1 cellular context compared by ENCODE assay signal in the genomic region with DNA sequence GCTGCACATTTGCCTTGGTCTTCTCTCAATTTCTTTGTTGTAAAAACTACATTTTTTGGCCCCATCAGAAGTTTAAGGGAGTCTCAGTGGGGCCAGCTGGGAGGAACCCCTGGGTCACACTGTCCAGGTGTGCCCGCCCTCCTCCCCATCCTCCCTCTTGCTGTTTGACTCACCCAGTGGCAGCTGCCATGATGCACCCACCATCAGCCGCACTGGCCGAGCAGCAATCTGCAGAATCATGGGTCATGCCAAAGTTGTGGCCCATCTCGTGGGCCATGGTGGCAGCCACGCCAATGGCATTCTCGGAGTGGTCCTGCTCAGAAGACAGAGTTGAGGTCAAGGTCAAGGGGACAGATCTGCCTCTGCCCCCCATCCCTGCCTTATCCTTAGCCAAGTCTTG.
TF ChIP-seq lines count a peak whose summit lies in the region.

No MANE protein-coding gene starts in this region.

TF ChIP-seq in H1, 55 proteins besides CTCF, POLR2A, EP300 and RAD21:
- TF ChIP-seq PHF8 (conservative IDR thresholded peaks at IDR 0.05; ENCODE audit: low read depth, low read length) (no peak), KDM5A (IDR thresholded peaks at IDR 0.05; ENCODE audit: low read length) (no peak), JUND (IDR thresholded peaks at IDR 0.05; ENCODE audit: low read length) (no peak), MAX (IDR thresholded peaks at IDR 0.05) (no peak), SIX5 (IDR thresholded peaks at IDR 0.05; ENCODE audit: low read depth, low read length) (no peak), TBP (IDR thresholded peaks at IDR 0.05; ENCODE audit: low read depth, low read length) (no peak), POLR2AphosphoS5 (IDR thresholded peaks at IDR 0.05; ENCODE audit: low read depth, low read length) (no peak), SAP30 (IDR thresholded peaks at IDR 0.05; ENCODE audit: insufficient read depth, insufficient replicate concordance, low read length) (no peak), BRCA1 (IDR thresholded peaks at IDR 0.05; ENCODE audit: low read depth, low read length) (no peak)
